In the genomic region with DNA sequence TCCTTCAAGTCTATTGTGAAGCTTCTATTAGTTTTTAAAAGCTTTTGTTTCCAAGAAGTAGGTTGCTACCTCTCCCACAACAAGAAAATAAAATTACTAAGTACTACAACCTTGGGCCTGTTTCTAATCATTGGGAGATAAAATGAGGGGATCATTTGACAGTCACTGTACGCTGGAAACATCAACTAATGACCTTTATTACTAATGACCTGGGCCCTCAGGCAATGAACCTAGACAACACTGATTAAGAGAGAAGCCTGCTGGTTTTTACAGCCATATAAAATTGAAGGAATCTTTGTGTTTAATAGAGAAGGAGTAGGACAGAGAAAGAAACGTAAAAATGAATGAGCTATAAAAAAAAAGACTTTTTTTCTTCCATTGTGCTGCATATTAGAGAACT, we compare ENCODE assay signal across 16 cellular contexts.
DNase-seq lines count a peak whose midpoint lies in the region; ATAC-seq and TF ChIP-seq lines count a peak whose summit lies in the region.
"Had no signal": no experiment of that assay in that cellular context is flagged by ENCODE, and none has a peak within 500 bp of the region (broad histone marks: within the 10 kb centered on the region; RNA-seq: fewer than 3 reads in every experiment).

No MANE protein-coding gene starts in this region.

- H3K27me3 Mint-ChIP-seq in neural progenitor cell (ENCODE audit: insufficient read depth, low read depth), result peaks cover 3% of the 10 kb centered on the region
- H3K27me3 Mint-ChIP-seq in naive thymus-derived CD4-positive, alpha-beta T cell, result peaks cover 0 to 8% (median 0%) of the 10 kb centered on the region in 5 donors
- H3K27me3 Mint-ChIP-seq: CD4-positive, alpha-beta T cell had no signal

- H3K9me3 Mint-ChIP-seq in neural progenitor cell, result peaks cover 22% of the 10 kb centered on the region
- peaks cover 2 to 23% (median 15%) of the 10 kb centered on the region in 11 donors for H3K9me3 Mint-ChIP-seq in naive thymus-derived CD4-positive, alpha-beta T cell

- TF ChIP-seq CTCF in BE2C (IDR thresholded peaks at IDR 0.05; ENCODE audit: low read depth, low read length) (no peak), neural progenitor cell (IDR thresholded peaks at IDR 0.05) (no peak), upper lobe of right lung (IDR thresholded peaks at IDR 0.05) (no peak)

- H3F3A ChIP-seq in neural progenitor cell (ENCODE audit: low read depth), result no peaks in the 10 kb centered on the region

- POLR2A ChIA-PET in naive thymus-derived CD4-positive, alpha-beta T cell (lab: Charles Lee), result no interaction called here

- H3K4me1 ChIP-seq in BE2C (peaks cover 32% of the 10 kb centered on the region), HUES64 (ENCODE audit: insufficient read depth, low read length) (peaks cover 37% of the 10 kb centered on the region), iPS-18a (ENCODE audit: control insufficient read depth, low read depth, low read length) (peaks cover 9% of the 10 kb centered on the region), neural progenitor cell (no peaks in the 10 kb centered on the region), upper lobe of right lung (no peaks in the 10 kb centered on the region)
- H3K4me1 ChIP-seq in naive thymus-derived CD4-positive, alpha-beta T cell (ENCODE audit: control insufficient read depth in 2 of 2, insufficient read depth in 2 of 2, low read length in 2 of 2), result no peaks in the 10 kb centered on the region
- H3K4me1 ChIP-seq: HAP-1 had no signal

- intact Hi-C loops in naive thymus-derived CD4-positive, alpha-beta T cell (cut with micrococcal nuclease), result no loop called here
- intact Hi-C loops in upper lobe of right lung (cut with DNase I), result no loop called here

- no peak overlapping the region for H3K27ac Mint-ChIP-seq in neural progenitor cell
- no peak overlapping the region for H3K27ac Mint-ChIP-seq in naive thymus-derived CD4-positive, alpha-beta T cell
- H3K27ac Mint-ChIP-seq: CD4-positive, alpha-beta T cell had no signal

- peaks cover 4% of the 10 kb centered on the region for H3K36me3 Mint-ChIP-seq in neural progenitor cell
- H3K36me3 Mint-ChIP-seq in naive thymus-derived CD4-positive, alpha-beta T cell, result peaks cover 0 to 6% (median 0%) of the 10 kb centered on the region in 5 donors

- H3K9me3 ChIP-seq in BE2C (no peaks in the 10 kb centered on the region), HUES64 (ENCODE audit: insufficient read depth, low read depth, low read length) (peaks cover 20% of the 10 kb centered on the region; the same call in 1 of the 2 replicates), iPS-18a (ENCODE audit: control insufficient read depth, low read depth, low read length) (peaks cover 9% of the 10 kb centered on the region), neural progenitor cell (ENCODE audit: low read depth) (peaks cover 3% of the 10 kb centered on the region), upper lobe of right lung (no peaks in the 10 kb centered on the region)
- H3K9me3 ChIP-seq in naive thymus-derived CD4-positive, alpha-beta T cell (ENCODE audit: control insufficient read depth in 2 of 3, low read length in 3 of 3), result no peaks in the 10 kb centered on the region
- H3K9me3 ChIP-seq: HAP-1 had no signal

- ATAC-seq in naive thymus-derived CD4-positive, alpha-beta T cell, result no peak
- ATAC-seq in upper lobe of right lung, result no peak
- ATAC-seq: GM12878 had no signal

- H4K20me1 ChIP-seq in neural progenitor cell (ENCODE audit: low read depth), result no peaks in the 10 kb centered on the region

- no peak overlapping the region for H3K4me3 Mint-ChIP-seq in neural progenitor cell
- H3K4me3 Mint-ChIP-seq in naive thymus-derived CD4-positive, alpha-beta T cell, result no peak overlapping the region
- H3K4me3 Mint-ChIP-seq: CD4-positive, alpha-beta T cell had no signal

- H3K4me2 ChIP-seq in neural progenitor cell, result no peak overlapping the region

- DNase-seq in BE2C (peak; percentile 67), neural progenitor cell (ENCODE audit: low spot score) (no peak), ecto neural progenitor cell (ENCODE audit: low spot score) (no peak), upper lobe of right lung (no peak)
- DNase-seq in naive thymus-derived CD4-positive, alpha-beta T cell, result no peak
- DNase-seq: 8988T; ACHN; C1 segment of cervical spinal cord; Calu3; CD4-positive, alpha-beta T cell; DMS 273 treated with DMSO at 0.1 percent for 48 hours; GM23248 had no signal

- H3K27me3 ChIP-seq in BE2C (no peaks in the 10 kb centered on the region), HUES64 (ENCODE audit: insufficient read depth, low read length) (no peaks in the 10 kb centered on the region), iPS-18a (ENCODE audit: control insufficient read depth, insufficient read depth, low read length) (no peaks in the 10 kb centered on the region), neural progenitor cell (no peaks in the 10 kb centered on the region), upper lobe of right lung (no peaks in the 10 kb centered on the region)
- H3K27me3 ChIP-seq in naive thymus-derived CD4-positive, alpha-beta T cell (ENCODE audit: control insufficient read depth in 2 of 2, insufficient read depth in 2 of 2, low read length in 2 of 2), result no peaks in the 10 kb centered on the region

- H3K9ac ChIP-seq in HUES64 (ENCODE audit: low read depth, low read length), result peak overlapping the region; percentile 40; the same call in 1 of the 2 replicates
- no peak overlapping the region for H3K9ac ChIP-seq in iPS-18a (ENCODE audit: low read length)
- H3K9ac ChIP-seq in neural progenitor cell, result no peak overlapping the region
- H3K9ac ChIP-seq: GM23248 had no signal

- peak overlapping the region; percentile 13 for H2AFZ ChIP-seq in neural progenitor cell (replicated peaks)
- H2AFZ ChIP-seq: GM23248 had no signal

- H3K4me1 Mint-ChIP-seq in neural progenitor cell, result no peaks in the 10 kb centered on the region
- H3K4me1 Mint-ChIP-seq in naive thymus-derived CD4-positive, alpha-beta T cell, result no peaks in the 10 kb centered on the region

- H3K4me3 ChIP-seq in BE2C (ENCODE audit: low read depth, low read length) (no peak overlapping the region), HUES64 (ENCODE audit: low read length) (no peak overlapping the region), iPS-18a (ENCODE audit: low read length) (no peak overlapping the region), neural progenitor cell (no peak overlapping the region), upper lobe of right lung (no peak overlapping the region)
- H3K4me3 ChIP-seq in naive thymus-derived CD4-positive, alpha-beta T cell (ENCODE audit: low read length), result no peak overlapping the region
- H3K4me3 ChIP-seq: GM12878, GM23248, HAP-1 had no signal

- CTCF ChIA-PET in naive thymus-derived CD4-positive, alpha-beta T cell (lab: Charles Lee), result no interaction called here

- WGBS in HUES64, result 94% methylated on average over 2 of the region's 2 CpGs

- H3K36me3 ChIP-seq in BE2C (no peaks in the 10 kb centered on the region), HUES64 (ENCODE audit: insufficient read depth, low read length) (no peaks in the 10 kb centered on the region), iPS-18a (ENCODE audit: control insufficient read depth, low read depth, low read length) (no peaks in the 10 kb centered on the region), neural progenitor cell (no peaks in the 10 kb centered on the region), upper lobe of right lung (no peaks in the 10 kb centered on the region)
- H3K36me3 ChIP-seq in naive thymus-derived CD4-positive, alpha-beta T cell (ENCODE audit: control insufficient read depth in 2 of 3, insufficient read depth in 3 of 3, low read length in 3 of 3), result no peaks in the 10 kb centered on the region
- H3K36me3 ChIP-seq: HAP-1 had no signal

- H3K79me2 ChIP-seq in neural progenitor cell (ENCODE audit: low read depth), result no peaks in the 10 kb centered on the region

- H3K27ac ChIP-seq in HUES64 (ENCODE audit: low read depth, low read length), result peak overlapping the region; percentile 18; the same call in 1 of the 2 replicates
- H3K27ac ChIP-seq in iPS-18a (ENCODE audit: low read length), result peak overlapping the region; percentile 71
- no peak overlapping the region for H3K27ac ChIP-seq in neural progenitor cell
- no peak overlapping the region for H3K27ac ChIP-seq in naive thymus-derived CD4-positive, alpha-beta T cell (ENCODE audit: low read depth, low read length)
- no peak overlapping the region for H3K27ac ChIP-seq in upper lobe of right lung
- H3K27ac ChIP-seq: GM23248 had no signal

Comparison
In these comparisons a context has a peak if more than half of its experiments do, and no peak if none do; other contexts are left out.
1. H3K27ac ChIP-seq: peak in HUES64 (single experiment) and iPS-18a (single experiment); none in neural progenitor cell (single experiment), naive thymus-derived CD4-positive, alpha-beta T cell (single experiment) and upper lobe of right lung (single experiment).